ENCODE assay signal across 8 cellular contexts in the genomic region with DNA sequence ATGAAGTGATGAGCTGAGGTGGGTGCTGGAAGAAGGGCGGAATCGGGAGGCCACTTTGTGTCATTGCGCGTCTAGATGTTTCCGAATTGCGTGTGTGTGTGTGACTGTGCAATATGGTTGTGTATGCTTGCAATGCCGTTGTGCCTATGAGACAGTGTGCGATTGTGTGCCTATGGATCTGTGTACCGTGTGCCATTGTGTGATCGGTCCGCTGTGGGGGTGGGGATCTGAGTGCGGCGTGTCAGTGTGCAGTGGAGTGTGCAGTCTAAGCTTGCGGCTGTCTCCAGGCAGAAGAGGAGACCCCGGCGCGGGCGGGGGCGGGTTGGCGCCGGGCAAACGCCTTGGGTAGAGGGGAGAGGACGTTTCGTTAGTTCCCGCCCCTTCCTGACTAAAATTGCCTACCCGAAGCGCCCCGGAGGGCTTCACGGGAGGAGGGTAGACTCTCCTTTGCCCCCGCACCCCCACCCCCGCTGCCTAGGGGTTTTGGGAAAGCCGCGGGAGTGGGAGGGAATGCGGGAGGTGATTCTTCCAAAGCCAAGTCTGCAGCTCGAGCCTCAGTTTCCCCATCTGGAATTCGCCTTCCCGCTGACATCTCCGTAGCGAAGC. TPM values are rescaled to one million over a fixed set of nuclear protein-coding genes. Genes with fewer than 3 reads are reported as not detected.
DNase-seq lines count a peak whose midpoint lies in the region; ATAC-seq, FAIRE-seq and TF ChIP-seq lines count a peak whose summit lies in the region.

No MANE protein-coding gene starts in this region.

- peaks cover 3% of the 10 kb centered on the region; the same call in 1 of the 2 replicates for H3K79me2 ChIP-seq in SK-N-SH (ENCODE audit: insufficient read depth)

- FAIRE-seq in GM18507 (lab: Jason Lieb, UNC) = peak; percentile 72

- peak overlapping the region; percentile 80 for H3K9ac ChIP-seq in SK-N-SH

- CTCF ChIA-PET in SK-N-SH (lab: Yijun Ruan, JAX) = interaction anchor here (0.8 to 10.1 kb wide), 13 partner anchors 11 to 286 kb away, joined by 3 to 113 read pairs (median 5); a partner anchor contains a TSS

- peak overlapping the region; percentile 42 to 53; a peak in 3 of 4 replicates for H3K4me3 ChIP-seq in SK-N-SH (ENCODE audit: low read depth in 2 of 2, low read length in 1 of 2)

- H3K4me2 ChIP-seq in SK-N-SH = peak overlapping the region; percentile 81

- H3K4me1 ChIP-seq in SK-N-SH (ENCODE audit: control insufficient read depth in 1 of 2, insufficient read depth in 2 of 2, low read depth in 1 of 2, low read length in 1 of 2) = peaks cover 71 to 77% of the 10 kb centered on the region in 2 experiments

- POLR2A ChIA-PET in SK-N-SH (lab: Yijun Ruan, JAX) = interaction anchor here (0.9 to 2.8 kb wide), 5 partner anchors 11 to 45 kb away, joined by 3 to 16 read pairs (median 5); a partner anchor contains a TSS

- H3K27ac ChIP-seq in SK-N-SH (ENCODE audit: low read depth in 2 of 2, low read length in 1 of 2) = peak overlapping the region; percentile 99 to 100
- peak overlapping the region; percentile 91 for H3K27ac ChIP-seq in caudate nucleus (ENCODE audit: low read depth, low read length)

- TF ChIP-seq EP300 in SK-N-SH (IDR thresholded peaks at IDR 0.05; ENCODE audit: borderline replicate concordance in 1 of 2, low read depth in 1 of 2, low read length in 1 of 2) = no peak

- DNase-seq in GM18507 (ENCODE audit: extremely low spot score, insufficient read length, low read depth) (no peak), SK-N-SH (peak; percentile 72), caudate nucleus (lab: John Stamatoyannopoulos, UW) (peak in 29 of 61 donors; percentile 30 to 87 (median 75)), islet precursor cell (peak; percentile 89), SHP77 treated with DMSO at 0.1 percent for 48 hours (lab: John Stamatoyannopoulos, UW) (no peak), DMS153 (lab: John Stamatoyannopoulos, UW) (no peak)
- peak; percentile 52 for DNase-seq in stimulated activated CD4-positive, alpha-beta T cell treated with anti-CD3 and anti-CD28 coated beads, Interleukin-1b, Interleukin-23, amount 100 ng/mL, for 48 hours

- H3K9me2 ChIP-seq in SK-N-SH = no peaks in the 10 kb centered on the region

- no peak for TF ChIP-seq RAD21 in SK-N-SH (IDR thresholded peaks at IDR 0.05; ENCODE audit: low read length)

- no peaks in the 10 kb centered on the region for H3K27me3 ChIP-seq in SK-N-SH (ENCODE audit: insufficient read depth)

- H3K9me3 ChIP-seq in SK-N-SH = no peaks in the 10 kb centered on the region

- ATAC-seq in HG03175 (IDR thresholded peaks at IDR 0.05; ENCODE audit: unreplicated experiment) = no peak

- H2AFZ ChIP-seq in SK-N-SH (ENCODE audit: low read depth) = no peak overlapping the region; the same call in 1 of the 2 replicates

- H3F3A ChIP-seq in SK-N-SH (replicated peaks; ENCODE audit: insufficient read depth) = peaks cover 56% of the 10 kb centered on the region

- no peak for TF ChIP-seq CTCF in SK-N-SH (IDR thresholded peaks at IDR 0.05)

- H4K20me1 ChIP-seq in SK-N-SH (ENCODE audit: insufficient read depth) = no peaks in the 10 kb centered on the region

- WGBS in SK-N-SH (ENCODE audit: low lambda C conversion rate) = 46% methylated on average over 33 of the region's 39 CpGs

- H3K36me3 ChIP-seq in SK-N-SH (replicated peaks in 1 of 2; ENCODE audit: control insufficient read depth in 1 of 2, insufficient read depth in 2 of 2, low read length in 1 of 2) = peaks cover 30 to 33% of the 10 kb centered on the region in 2 experiments

TF ChIP-seq in SK-N-SH, 30 proteins besides CTCF, POLR2A, EP300 and RAD21:
- no peak for TF ChIP-seq RXRA (IDR thresholded peaks at IDR 0.05; ENCODE audit: borderline replicate concordance, low read depth)
- no peak for TF ChIP-seq ELF1 (IDR thresholded peaks at IDR 0.05)
- TF ChIP-seq JUND (IDR thresholded peaks at IDR 0.05) = no peak
- no peak for TF ChIP-seq GABPA (IDR thresholded peaks at IDR 0.05; ENCODE audit: low read depth)
- no peak for TF ChIP-seq SIN3A (IDR thresholded peaks at IDR 0.05; ENCODE audit: borderline replicate concordance, low read depth, low read length)
- TF ChIP-seq FOSL2 (IDR thresholded peaks at IDR 0.05; ENCODE audit: borderline replicate concordance, low read depth) = no peak
- peak; percentile 78 for TF ChIP-seq RFX5 (IDR thresholded peaks at IDR 0.05; ENCODE audit: low read length)

RNA-seq across cellular contexts. Expression of a gene that starts 24.2 kb away (rescaled TPM):
- 1.9 and 2.0 TPM in 2 replicates for polyA plus RNA-seq in SK-N-SH (2012; rRNA removed)
- 0.99 and 1.3 TPM in 2 replicates for polyA plus RNA-seq in SK-N-SH (2012; cell fraction: cytosol; rRNA removed)
- 7.5 and 8.1 TPM in 2 replicates for polyA plus RNA-seq in SK-N-SH (2012; cell fraction: nucleus; rRNA removed)

RNA-seq across cellular contexts. Expression of a gene that starts 28.3 kb away (rescaled TPM):
- 0.53 and 0.78 TPM in 2 replicates for polyA plus RNA-seq in SK-N-SH (2012; rRNA removed)
- 0.27 and 0.50 TPM in 2 replicates for polyA plus RNA-seq in SK-N-SH (2012; cell fraction: cytosol; rRNA removed)
- polyA plus RNA-seq in SK-N-SH (2012; cell fraction: nucleus; rRNA removed) = 2.4 and 2.6 TPM in 2 replicates

RNA-seq across cellular contexts. Expression of a gene that starts 37.4 kb away (rescaled TPM):
- 55.8 and 97.0 TPM in 2 replicates for polyA plus RNA-seq in SK-N-SH (2012; rRNA removed)
- 63.1 and 99.3 TPM in 2 replicates for polyA plus RNA-seq in SK-N-SH (2012; cell fraction: cytosol; rRNA removed)
- polyA plus RNA-seq in SK-N-SH (2012; cell fraction: nucleus; rRNA removed) = 87.3 and 94.5 TPM in 2 replicates

Comparison
In these comparisons a context has a peak if more than half of its experiments do, and no peak if none do; other contexts are left out.
1. DNase-seq: peak in SK-N-SH (single experiment), islet precursor cell (single experiment) and stimulated activated CD4-positive, alpha-beta T cell treated with anti-CD3 and anti-CD28 coated beads, Interleukin-1b, Interleukin-23, amount 100 ng/mL, for 48 hours (single experiment); none in GM18507 (single experiment), SHP77 treated with DMSO at 0.1 percent for 48 hours (single experiment) and DMS153 (single experiment).